ENCODE assay signal across 8 cellular contexts in genomic region chr12:55737581-55738112, GRCh38. TPM values are rescaled to one million over a fixed set of nuclear protein-coding genes. Genes with fewer than 3 reads are reported as not detected.
DNase-seq lines count a peak whose midpoint lies in the region; ATAC-seq, FAIRE-seq and TF ChIP-seq lines count a peak whose summit lies in the region.

No MANE protein-coding gene starts in this region.

- peak overlapping the region; percentile 85 for H2AFZ ChIP-seq in HepG2 (ENCODE audit: low read length)

- WGBS in HepG2 (ENCODE audit: low lambda C conversion rate) = 3% methylated on average over 4 of the region's 4 CpGs

- peak; percentile 4 for TF ChIP-seq CTCF in CD4-positive, alpha-beta T cell (IDR thresholded peaks at IDR 0.05)
- TF ChIP-seq CTCF in HepG2 (CRISPR knock-in tag; IDR thresholded peaks at IDR 0.05) (no peak), upper lobe of right lung (IDR thresholded peaks at IDR 0.05) (no peak)

- TF ChIP-seq RAD21 in HepG2 (CRISPR knock-in tag; IDR thresholded peaks at IDR 0.05) = no peak

- no peaks in the 10 kb centered on the region for H3K27me3 ChIP-seq in CD4-positive, alpha-beta T cell (ENCODE audit: control insufficient read depth, insufficient read depth, low read length)
- H3K27me3 ChIP-seq in HepG2 (ENCODE audit: control insufficient read depth in 1 of 2, insufficient read depth in 2 of 2, low read length in 2 of 2) = peaks cover 0 to 6% of the 10 kb centered on the region in 2 experiments; a peak in 2 of 5 replicates
- H3K27me3 ChIP-seq in upper lobe of right lung = no peaks in the 10 kb centered on the region

- DNase-seq in CD4-positive, alpha-beta T cell = no peak
- DNase-seq in HepG2 (ENCODE audit: low spot score) = no peak
- DNase-seq in upper lobe of right lung = no peak
- no peak for DNase-seq in globus pallidus (ENCODE audit: low spot score)

- no peaks in the 10 kb centered on the region for H3K9me3 Mint-ChIP-seq in CD4-positive, alpha-beta T cell

- BruUV-seq in HepG2 (replicated peaks; lab: Mats Ljungman, UMichigan) = no TSS peak

- peaks cover 37% of the 10 kb centered on the region for H3K4me1 Mint-ChIP-seq in CD4-positive, alpha-beta T cell (ENCODE audit: low read depth)

- intact Hi-C loops in CD4-positive, alpha-beta T cell (cut with DNase I, micrococcal nuclease) = loop anchor here (1.0 to 10.0 kb wide), 12 partner anchors 13 to 487 kb away; partner anchors contain the start of genes NABP2 (in 1 of the 2), ORMDL2 (in 1 of the 2), PA2G4 (in 1 of the 2) and RPS26 (in 1 of the 2)
- intact Hi-C loops in HepG2 (cut with micrococcal nuclease; ENCODE audit: unreplicated experiment) = loop anchor here (1.0 to 5.0 kb wide), 5 partner anchors 13 to 300 kb away; partner anchors contain the start of genes DGKA and RDH5
- intact Hi-C loops in upper lobe of right lung (cut with DNase I) = no loop called here

- H3K4me3 ChIP-seq in HepG2 (replicated peaks in 1 of 3; ENCODE audit: insufficient read depth in 1 of 3, low read depth in 2 of 3, low read length in 3 of 3) = peak overlapping the region; percentile 50 to 66 (median 63)
- H3K4me3 ChIP-seq in upper lobe of right lung = peak overlapping the region; percentile 58

- H3K27ac ChIP-seq in CD4-positive, alpha-beta T cell (ENCODE audit: low read depth, low read length) = peak overlapping the region; percentile 79
- H3K27ac ChIP-seq in angular gyrus (ENCODE audit: low read depth, low read length) (peak overlapping the region; percentile 93), HepG2 (ENCODE audit: extremely low read length, insufficient read depth, low read length) (peak overlapping the region; percentile 34), upper lobe of right lung (peak overlapping the region; percentile 78)

- no peaks in the 10 kb centered on the region for H4K20me1 ChIP-seq in HepG2 (ENCODE audit: insufficient read depth, low read length)

- peaks cover 35% of the 10 kb centered on the region for H3K4me1 ChIP-seq in HepG2 (ENCODE audit: insufficient read depth, low read length)
- peaks cover 9% of the 10 kb centered on the region for H3K4me1 ChIP-seq in upper lobe of right lung

- peak overlapping the region; percentile 89 for H3K27ac Mint-ChIP-seq in CD4-positive, alpha-beta T cell

- H3K79me2 ChIP-seq in HepG2 (ENCODE audit: insufficient read depth, low read length) = no peaks in the 10 kb centered on the region

- peak overlapping the region; percentile 84 for H3K4me2 ChIP-seq in HepG2 (ENCODE audit: low read depth, low read length)

- CTCF ChIA-PET in CD4-positive, alpha-beta T cell (lab: Charles Lee) = interaction anchor here (0.9 to 3.8 kb wide), 20 partner anchors 8 to 452 kb away, joined by 3 to 46 read pairs (median 6); partner anchors contain the start of genes BLOC1S1, CD63, ITGA7 and ORMDL2
- CTCF ChIA-PET in HepG2 (lab: Yijun Ruan, JAX; ENCODE audit: low intra/inter-chr PET ratio, low total read pairs) = interaction anchor here (0.7 to 3.3 kb wide), 8 partner anchors 13 to 292 kb away, joined by 3 to 36 read pairs (median 10); partner anchors contain the start of gene RDH5

- POLR2A ChIA-PET in CD4-positive, alpha-beta T cell (lab: Charles Lee) = interaction anchor here (0.8 to 3.1 kb wide), 20 partner anchors 8 to 712 kb away, joined by 3 to 35 read pairs (median 12); partner anchors contain the start of genes BLOC1S1, CD63, CNPY2 and DNAJC14
- POLR2A ChIA-PET in HepG2 (lab: Yijun Ruan, JAX) = interaction anchor here (0.8 to 3.1 kb wide), 10 partner anchors 8 to 190 kb away, joined by 3 to 27 read pairs (median 10); partner anchors contain the start of genes CD63, DNAJC14, ORMDL2 and PYM1

- H3K4me3 Mint-ChIP-seq in CD4-positive, alpha-beta T cell = peak overlapping the region; percentile 93

- peak overlapping the region; percentile 39 for H3K9ac ChIP-seq in HepG2 (ENCODE audit: insufficient read depth, low read depth, low read length)

- in situ Hi-C loops in HepG2 (cut with HindIII; ENCODE audit: extremely low pct_ligation_motif_present, low pct_unique_long_range_greater_than_20kb) = loop anchor here (5.0 kb wide), 4 partner anchors 60 to 295 kb away; no protein-coding TSS in a partner anchor

- no peaks in the 10 kb centered on the region for H3K27me3 Mint-ChIP-seq in CD4-positive, alpha-beta T cell

- H3K36me3 ChIP-seq in HepG2 (replicated peaks in 1 of 2; ENCODE audit: control insufficient read depth in 1 of 2, insufficient read depth in 2 of 2, low read length in 2 of 2) (no peaks in the 10 kb centered on the region), upper lobe of right lung (no peaks in the 10 kb centered on the region)

- TF ChIP-seq POLR2A in HepG2 (IDR thresholded peaks at IDR 0.05; ENCODE audit: insufficient read depth in 1 of 2, low read depth in 2 of 2, low read length in 2 of 2) = no peak

- no peak for TF ChIP-seq EP300 in HepG2 (IDR thresholded peaks at IDR 0.05; ENCODE audit: low read depth in 2 of 2, low read length in 2 of 2)
- no peak for TF ChIP-seq EP300 in HepG2 (CRISPR knock-in tag; IDR thresholded peaks at IDR 0.05; ENCODE audit: borderline replicate concordance)

- no peak for ATAC-seq in CD4-positive, alpha-beta T cell (ENCODE audit: poor library complexity)
- ATAC-seq in HG03342 (IDR thresholded peaks at IDR 0.05; ENCODE audit: unreplicated experiment) (peak; percentile 25), HepG2 (peak; percentile 46), upper lobe of right lung (no peak), GM19397 (IDR thresholded peaks at IDR 0.05; ENCODE audit: unreplicated experiment) (no peak), HG02623 (IDR thresholded peaks at IDR 0.05; ENCODE audit: unreplicated experiment) (no peak)

- no peaks in the 10 kb centered on the region for H3K36me3 Mint-ChIP-seq in CD4-positive, alpha-beta T cell (ENCODE audit: low read depth)

- no peak for FAIRE-seq in HepG2 (lab: Jason Lieb, UNC)

- H3K9me3 ChIP-seq in CD4-positive, alpha-beta T cell (ENCODE audit: control insufficient read depth, low read length) = no peaks in the 10 kb centered on the region
- H3K9me3 ChIP-seq in HepG2 (ENCODE audit: low read length) = no peaks in the 10 kb centered on the region
- no peaks in the 10 kb centered on the region for H3K9me3 ChIP-seq in upper lobe of right lung

RNA-seq across cellular contexts. Expression of gene GDF11, which starts 5.3 kb away (rescaled TPM):
- 1 to 10 TPM; 4.4 to 6.6 TPM for total RNA-seq in CD4-positive, alpha-beta T cell
- total RNA-seq in HepG2 (2016; rRNA removed; fragmentation: Illumina TruSeq; extraction: Trizol) (1.4 and 1.5 TPM in 2 replicates), upper lobe of right lung (5.8 TPM)
- total RNA-seq in HepG2 (2016; cell fraction: cytosol; rRNA removed; fragmentation: Illumina TruSeq; extraction: Trizol; ENCODE audit: low read depth) = 5.4 and 5.8 TPM in 2 replicates
- 0.56 and 1.8 TPM in 2 replicates for total RNA-seq in HepG2 (2016; cell fraction: insoluble cytoplasmic fraction; rRNA removed; fragmentation: Illumina TruSeq; extraction: Trizol)
- 6.1 and 6.4 TPM in 2 replicates for total RNA-seq in HepG2 (2016; cell fraction: membrane; rRNA removed; fragmentation: Illumina TruSeq; extraction: Trizol)
- 0.53 and 1.2 TPM in 2 replicates for total RNA-seq in HepG2 (2016; cell fraction: nucleus; rRNA removed; fragmentation: Illumina TruSeq; extraction: Trizol)
- polyA plus RNA-seq in HepG2 (2011; rRNA removed) = 0.63 and 1.0 TPM in 2 replicates
- 0.85 and 1.1 TPM in 2 replicates for polyA plus RNA-seq in HepG2 (2011; cell fraction: cytosol; rRNA removed)
- polyA plus RNA-seq in HepG2 (2011; cell fraction: nucleus; rRNA removed) = 0.83 and 1.1 TPM in 2 replicates
- 0.56 and 1.0 TPM in 2 replicates for polyA plus RNA-seq in HepG2 (2012)
- 14.3 and 14.9 TPM in 2 replicates for polyA plus RNA-seq in HepG2 (2016; cell fraction: cytosol; fragmentation: Illumina TruSeq; extraction: Trizol; ENCODE audit: low read depth)
- polyA plus RNA-seq in HepG2 (2016; cell fraction: insoluble cytoplasmic fraction; fragmentation: Illumina TruSeq; extraction: Trizol; ENCODE audit: low read depth) = 2.1 and 3.0 TPM in 2 replicates
- 11.3 and 12.5 TPM in 2 replicates for polyA plus RNA-seq in HepG2 (2016; cell fraction: membrane; fragmentation: Illumina TruSeq; extraction: Trizol; ENCODE audit: low read depth)
- polyA plus RNA-seq in HepG2 (2016; cell fraction: nucleus; fragmentation: Illumina TruSeq; extraction: Trizol; ENCODE audit: insufficient read depth, low read depth) = 2.0 and 2.7 TPM in 2 replicates
- polyA minus RNA-seq in HepG2 (2011; rRNA and poly(A)+ RNA removed; ENCODE audit: low replicate concordance) = 1.8 and 14.3 TPM in 2 replicates
- 0.18 and 0.49 TPM in 2 replicates for polyA minus RNA-seq in HepG2 (2011; cell fraction: cytosol; rRNA and poly(A)+ RNA removed)
- polyA minus RNA-seq in HepG2 (2011; cell fraction: nucleus; rRNA and poly(A)+ RNA removed) = 0.90 and 0.99 TPM in 2 replicates

RNA-seq across cellular contexts. Expression of gene CD63, which starts 8.8 kb away (rescaled TPM):
- total RNA-seq in CD4-positive, alpha-beta T cell = 10 to 100 TPM; 34.0 to 36.4 TPM
- total RNA-seq in HepG2 (2016; rRNA removed; fragmentation: Illumina TruSeq; extraction: Trizol) (134 and 277 TPM in 2 replicates), upper lobe of right lung (1,158 TPM)
- 129 and 132 TPM in 2 replicates for total RNA-seq in HepG2 (2016; cell fraction: cytosol; rRNA removed; fragmentation: Illumina TruSeq; extraction: Trizol; ENCODE audit: low read depth)
- 128 and 284 TPM in 2 replicates for total RNA-seq in HepG2 (2016; cell fraction: insoluble cytoplasmic fraction; rRNA removed; fragmentation: Illumina TruSeq; extraction: Trizol)
- 138 and 152 TPM in 2 replicates for total RNA-seq in HepG2 (2016; cell fraction: membrane; rRNA removed; fragmentation: Illumina TruSeq; extraction: Trizol)
- total RNA-seq in HepG2 (2016; cell fraction: nucleus; rRNA removed; fragmentation: Illumina TruSeq; extraction: Trizol) = 203 and 224 TPM in 2 replicates
- polyA plus RNA-seq in HepG2 (2011; rRNA removed) = 211 and 234 TPM in 2 replicates
- polyA plus RNA-seq in HepG2 (2011; cell fraction: cytosol; rRNA removed) = 424 and 444 TPM in 2 replicates
- 140 and 196 TPM in 2 replicates for polyA plus RNA-seq in HepG2 (2011; cell fraction: nucleus; rRNA removed)
- polyA plus RNA-seq in HepG2 (2012) = 226 and 283 TPM in 2 replicates
- polyA plus RNA-seq in HepG2 (2016; cell fraction: cytosol; fragmentation: Illumina TruSeq; extraction: Trizol; ENCODE audit: low read depth) = 186 and 213 TPM in 2 replicates
- polyA plus RNA-seq in HepG2 (2016; cell fraction: insoluble cytoplasmic fraction; fragmentation: Illumina TruSeq; extraction: Trizol; ENCODE audit: low read depth) = 153 and 161 TPM in 2 replicates
- 149 and 167 TPM in 2 replicates for polyA plus RNA-seq in HepG2 (2016; cell fraction: membrane; fragmentation: Illumina TruSeq; extraction: Trizol; ENCODE audit: low read depth)
- 381 and 422 TPM in 2 replicates for polyA plus RNA-seq in HepG2 (2016; cell fraction: nucleus; fragmentation: Illumina TruSeq; extraction: Trizol; ENCODE audit: insufficient read depth, low read depth)
- 159 and 211 TPM in 2 replicates for polyA minus RNA-seq in HepG2 (2011; rRNA and poly(A)+ RNA removed; ENCODE audit: low replicate concordance)
- 94.7 and 99.2 TPM in 2 replicates for polyA minus RNA-seq in HepG2 (2011; cell fraction: cytosol; rRNA and poly(A)+ RNA removed)
- polyA minus RNA-seq in HepG2 (2011; cell fraction: nucleus; rRNA and poly(A)+ RNA removed) = 47.0 and 55.9 TPM in 2 replicates

RNA-seq across cellular contexts. Expression of gene RDH5, which starts 17.5 kb away (rescaled TPM):
- total RNA-seq in CD4-positive, alpha-beta T cell = 1 to 10 TPM; 8.8 TPM
- 1.0 and 2.6 TPM in 2 replicates for total RNA-seq in HepG2 (2016; rRNA removed; fragmentation: Illumina TruSeq; extraction: Trizol)
- 1.2 and 1.5 TPM in 2 replicates for total RNA-seq in HepG2 (2016; cell fraction: cytosol; rRNA removed; fragmentation: Illumina TruSeq; extraction: Trizol; ENCODE audit: low read depth)
- total RNA-seq in HepG2 (2016; cell fraction: insoluble cytoplasmic fraction; rRNA removed; fragmentation: Illumina TruSeq; extraction: Trizol) = 1.2 and 2.6 TPM in 2 replicates
- 1.3 and 1.5 TPM in 2 replicates for total RNA-seq in HepG2 (2016; cell fraction: membrane; rRNA removed; fragmentation: Illumina TruSeq; extraction: Trizol)
- total RNA-seq in HepG2 (2016; cell fraction: nucleus; rRNA removed; fragmentation: Illumina TruSeq; extraction: Trizol) = 4.5 and 6.2 TPM in 2 replicates
- polyA plus RNA-seq in HepG2 (2011; rRNA removed) = 5.7 TPM in 2 replicates
- 2.4 and 3.4 TPM in 2 replicates for polyA plus RNA-seq in HepG2 (2011; cell fraction: cytosol; rRNA removed)
- 17.8 and 19.4 TPM in 2 replicates for polyA plus RNA-seq in HepG2 (2011; cell fraction: nucleus; rRNA removed)
- polyA plus RNA-seq in HepG2 (2012) = 3.3 and 4.2 TPM in 2 replicates
- 0.41 and 0.84 TPM in 2 replicates for polyA plus RNA-seq in HepG2 (2016; cell fraction: cytosol; fragmentation: Illumina TruSeq; extraction: Trizol; ENCODE audit: low read depth)
- polyA plus RNA-seq in HepG2 (2016; cell fraction: insoluble cytoplasmic fraction; fragmentation: Illumina TruSeq; extraction: Trizol; ENCODE audit: low read depth) = 0.71 and 0.91 TPM in 2 replicates
- polyA plus RNA-seq in HepG2 (2016; cell fraction: membrane; fragmentation: Illumina TruSeq; extraction: Trizol; ENCODE audit: low read depth) = 1.0 and 1.1 TPM in 2 replicates
- 9.3 and 11.2 TPM in 2 replicates for polyA plus RNA-seq in HepG2 (2016; cell fraction: nucleus; fragmentation: Illumina TruSeq; extraction: Trizol; ENCODE audit: insufficient read depth, low read depth)
- 4.1 and 8.8 TPM in 2 replicates for polyA minus RNA-seq in HepG2 (2011; rRNA and poly(A)+ RNA removed; ENCODE audit: low replicate concordance)
- 0.53 and 0.79 TPM in 2 replicates for polyA minus RNA-seq in HepG2 (2011; cell fraction: cytosol; rRNA and poly(A)+ RNA removed)
- 11.6 and 16.1 TPM in 2 replicates for polyA minus RNA-seq in HepG2 (2011; cell fraction: nucleus; rRNA and poly(A)+ RNA removed)
- total RNA-seq in upper lobe of right lung = 6.0 TPM

RNA-seq across cellular contexts. Expression of gene BLOC1S1, which starts 21.8 kb away (rescaled TPM):
- 10 to 100 TPM; 34.8 to 36.9 TPM for total RNA-seq in CD4-positive, alpha-beta T cell
- total RNA-seq in HepG2 (2016; rRNA removed; fragmentation: Illumina TruSeq; extraction: Trizol) = 95.3 and 99.7 TPM in 2 replicates
- total RNA-seq in HepG2 (2016; cell fraction: cytosol; rRNA removed; fragmentation: Illumina TruSeq; extraction: Trizol; ENCODE audit: low read depth) = 118 and 144 TPM in 2 replicates
- 97.9 and 110 TPM in 2 replicates for total RNA-seq in HepG2 (2016; cell fraction: insoluble cytoplasmic fraction; rRNA removed; fragmentation: Illumina TruSeq; extraction: Trizol)
- 102 and 108 TPM in 2 replicates for total RNA-seq in HepG2 (2016; cell fraction: membrane; rRNA removed; fragmentation: Illumina TruSeq; extraction: Trizol)
- 34.2 and 48.7 TPM in 2 replicates for total RNA-seq in HepG2 (2016; cell fraction: nucleus; rRNA removed; fragmentation: Illumina TruSeq; extraction: Trizol)
- polyA plus RNA-seq in HepG2 (2011; rRNA removed) = 50.5 and 55.1 TPM in 2 replicates
- polyA plus RNA-seq in HepG2 (2011; cell fraction: cytosol; rRNA removed) = 74.9 and 112 TPM in 2 replicates
- 22.5 and 27.2 TPM in 2 replicates for polyA plus RNA-seq in HepG2 (2011; cell fraction: nucleus; rRNA removed)
- 34.8 and 38.2 TPM in 2 replicates for polyA plus RNA-seq in HepG2 (2012)
- 149 and 162 TPM in 2 replicates for polyA plus RNA-seq in HepG2 (2016; cell fraction: cytosol; fragmentation: Illumina TruSeq; extraction: Trizol; ENCODE audit: low read depth)
- 107 and 112 TPM in 2 replicates for polyA plus RNA-seq in HepG2 (2016; cell fraction: insoluble cytoplasmic fraction; fragmentation: Illumina TruSeq; extraction: Trizol; ENCODE audit: low read depth)
- polyA plus RNA-seq in HepG2 (2016; cell fraction: membrane; fragmentation: Illumina TruSeq; extraction: Trizol; ENCODE audit: low read depth) = 91.5 and 100 TPM in 2 replicates
- polyA plus RNA-seq in HepG2 (2016; cell fraction: nucleus; fragmentation: Illumina TruSeq; extraction: Trizol; ENCODE audit: insufficient read depth, low read depth) = 64.2 and 67.2 TPM in 2 replicates
- 21.9 and 89.7 TPM in 2 replicates for polyA minus RNA-seq in HepG2 (2011; rRNA and poly(A)+ RNA removed; ENCODE audit: low replicate concordance)
- 6.7 and 11.0 TPM in 2 replicates for polyA minus RNA-seq in HepG2 (2011; cell fraction: cytosol; rRNA and poly(A)+ RNA removed)
- 7.8 and 8.2 TPM in 2 replicates for polyA minus RNA-seq in HepG2 (2011; cell fraction: nucleus; rRNA and poly(A)+ RNA removed)
- total RNA-seq in upper lobe of right lung = 129 TPM

RNA-seq across cellular contexts. Expression of gene ITGA7, which starts 29.9 kb away (rescaled TPM):
- 1 to 10 TPM; 1.2 to 1.6 TPM for total RNA-seq in CD4-positive, alpha-beta T cell
- total RNA-seq in HepG2 (2016; rRNA removed; fragmentation: Illumina TruSeq; extraction: Trizol) (0.24 and 0.75 TPM in 2 replicates), upper lobe of right lung (14.7 TPM)
- not detected in 2 replicates for total RNA-seq in HepG2 (2016; cell fraction: cytosol; rRNA removed; fragmentation: Illumina TruSeq; extraction: Trizol; ENCODE audit: low read depth)
- total RNA-seq in HepG2 (2016; cell fraction: insoluble cytoplasmic fraction; rRNA removed; fragmentation: Illumina TruSeq; extraction: Trizol) = 0.15 and 0.35 TPM in 2 replicates
- 0.03 and 0.14 TPM in 2 replicates for total RNA-seq in HepG2 (2016; cell fraction: membrane; rRNA removed; fragmentation: Illumina TruSeq; extraction: Trizol)
- 1.3 and 1.5 TPM in 2 replicates for total RNA-seq in HepG2 (2016; cell fraction: nucleus; rRNA removed; fragmentation: Illumina TruSeq; extraction: Trizol)
- 0.65 and 1.8 TPM in 2 replicates for polyA plus RNA-seq in HepG2 (2011; rRNA removed)
- polyA plus RNA-seq in HepG2 (2011; cell fraction: cytosol; rRNA removed) = 0.16 and 0.28 TPM in 2 replicates
- 12.1 and 12.6 TPM in 2 replicates for polyA plus RNA-seq in HepG2 (2011; cell fraction: nucleus; rRNA removed)
- 1.1 and 1.2 TPM in 2 replicates for polyA plus RNA-seq in HepG2 (2012)
- polyA plus RNA-seq in HepG2 (2016; cell fraction: cytosol; fragmentation: Illumina TruSeq; extraction: Trizol; ENCODE audit: low read depth) = not detected in 2 replicates
- 0.28 TPM in 1 of 2 replicates, not detected in the other for polyA plus RNA-seq in HepG2 (2016; cell fraction: insoluble cytoplasmic fraction; fragmentation: Illumina TruSeq; extraction: Trizol; ENCODE audit: low read depth)
- not detected in 2 replicates for polyA plus RNA-seq in HepG2 (2016; cell fraction: membrane; fragmentation: Illumina TruSeq; extraction: Trizol; ENCODE audit: low read depth)
- polyA plus RNA-seq in HepG2 (2016; cell fraction: nucleus; fragmentation: Illumina TruSeq; extraction: Trizol; ENCODE audit: insufficient read depth, low read depth) = 1.7 and 2.7 TPM in 2 replicates
- 1.4 and 1.9 TPM in 2 replicates for polyA minus RNA-seq in HepG2 (2011; rRNA and poly(A)+ RNA removed; ENCODE audit: low replicate concordance)
- polyA minus RNA-seq in HepG2 (2011; cell fraction: cytosol; rRNA and poly(A)+ RNA removed) = not detected in 2 replicates
- 2.2 and 3.1 TPM in 2 replicates for polyA minus RNA-seq in HepG2 (2011; cell fraction: nucleus; rRNA and poly(A)+ RNA removed)

Comparison
In these comparisons a context has a peak if more than half of its experiments do, and no peak if none do; other contexts are left out.
1. ATAC-seq: peak in HG03342 (single experiment) and HepG2 (single experiment); none in CD4-positive, alpha-beta T cell (single experiment), upper lobe of right lung (single experiment), GM19397 (single experiment) and HG02623 (single experiment).
2. H3K27ac ChIP-seq: peak in every context shown above with its lines; median percentile 93 in angular gyrus; 79 in CD4-positive, alpha-beta T cell; 78 in upper lobe of right lung; 34 in HepG2.